ENCODE assay signal across 16 cellular contexts in genomic region chr3:12612514-12613226, GRCh38. TPM values are rescaled to one million over a fixed set of nuclear protein-coding genes. Genes with fewer than 3 reads are reported as not detected.
DNase-seq lines count a peak whose midpoint lies in the region; ATAC-seq and TF ChIP-seq lines count a peak whose summit lies in the region.
"Had no signal": no experiment of that assay in that cellular context is flagged by ENCODE, and none has a peak within 500 bp of the region (broad histone marks: within the 10 kb centered on the region; RNA-seq: fewer than 3 reads in every experiment).

No MANE protein-coding gene starts in this region.

- no peaks in the 10 kb centered on the region for H3K9me3 ChIP-seq in KOPT-K1 (ENCODE audit: insufficient read depth, low read length, poor library complexity, severe bottlenecking)
- H3K9me3 ChIP-seq in gastroesophageal sphincter: no peaks in the 10 kb centered on the region
- H3K9me3 ChIP-seq: A549; BLaER1 treated with 17β-estradiol and CSF1 and Interleukin-3, amounts not matched to agents 10 nM and 100 nM had no signal

- peak; percentile 64 for ATAC-seq in central memory CD8-positive, alpha-beta T cell (replicated peaks; ENCODE audit: extremely low read depth, poor library complexity, severe bottlenecking)
- ATAC-seq in stimulated activated effector memory CD8-positive, alpha-beta T cell treated with anti-CD3 and anti-CD28 coated beads, Interleukin-12 subunit alpha, Interleukin-12 subunit beta, amount 100 ng/mL, for 72 hours: no peak
- no peak for ATAC-seq in stimulated activated naive B cell treated with anti-CD40 and anti-IgM and Interleukin-4, amounts not matched to agents 10 μg/mL and 1 μg/mL and 100 μg/mL, for 72 hours (replicated peaks)
- ATAC-seq in gastroesophageal sphincter: no peak
- ATAC-seq: A549 had no signal

- H3K4me3 Mint-ChIP-seq in activated T-cell treated with anti-CD3 and anti-CD28 coated beads, Interleukin-2, amount 50 U/mL, for 24 hours: no peak overlapping the region
- H3K4me3 Mint-ChIP-seq in central memory CD8-positive, alpha-beta T cell: no peak overlapping the region
- no peak overlapping the region for H3K4me3 Mint-ChIP-seq in stimulated activated effector memory CD8-positive, alpha-beta T cell treated with anti-CD3 and anti-CD28 coated beads, Interleukin-12 subunit alpha, Interleukin-12 subunit beta, amount 100 ng/mL, for 72 hours
- H3K4me3 Mint-ChIP-seq in stimulated activated naive B cell treated with anti-CD40 and anti-IgM and Interleukin-4, amounts not matched to agents 10 μg/mL and 1 μg/mL and 100 μg/mL, for 72 hours: no peak overlapping the region

- H3K4me1 Mint-ChIP-seq in activated T-cell treated with anti-CD3 and anti-CD28 coated beads, Interleukin-2, amount 50 U/mL, for 24 hours (ENCODE audit: low read depth): peaks cover 58% of the 10 kb centered on the region
- H3K4me1 Mint-ChIP-seq in central memory CD8-positive, alpha-beta T cell: peaks cover 27% of the 10 kb centered on the region
- peaks cover 20% of the 10 kb centered on the region for H3K4me1 Mint-ChIP-seq in stimulated activated effector memory CD8-positive, alpha-beta T cell treated with anti-CD3 and anti-CD28 coated beads, Interleukin-12 subunit alpha, Interleukin-12 subunit beta, amount 100 ng/mL, for 72 hours
- peaks cover 9 to 15% of the 10 kb centered on the region in 2 donors for H3K4me1 Mint-ChIP-seq in stimulated activated naive B cell treated with anti-CD40 and anti-IgM and Interleukin-4, amounts not matched to agents 10 μg/mL and 1 μg/mL and 100 μg/mL, for 72 hours

- no peaks in the 10 kb centered on the region for H3K9me3 Mint-ChIP-seq in activated T-cell treated with anti-CD3 and anti-CD28 coated beads, Interleukin-2, amount 50 U/mL, for 24 hours
- H3K9me3 Mint-ChIP-seq in central memory CD8-positive, alpha-beta T cell: no peaks in the 10 kb centered on the region
- H3K9me3 Mint-ChIP-seq in stimulated activated effector memory CD8-positive, alpha-beta T cell treated with anti-CD3 and anti-CD28 coated beads, Interleukin-12 subunit alpha, Interleukin-12 subunit beta, amount 100 ng/mL, for 72 hours: no peaks in the 10 kb centered on the region
- H3K9me3 Mint-ChIP-seq in stimulated activated naive B cell treated with anti-CD40 and anti-IgM and Interleukin-4, amounts not matched to agents 10 μg/mL and 1 μg/mL and 100 μg/mL, for 72 hours: no peaks in the 10 kb centered on the region

- H3K4me3 ChIP-seq in gastroesophageal sphincter: no peak overlapping the region
- H3K4me3 ChIP-seq: A549; BLaER1 treated with 17β-estradiol and CSF1 and Interleukin-3, amounts not matched to agents 10 nM and 100 nM had no signal

- no peak for DNase-seq in activated T-cell treated with anti-CD3 and anti-CD28 coated beads, Interleukin-2, amount 50 U/mL, for 24 hours
- DNase-seq in activated T-cell treated with anti-CD3 and anti-CD28 coated beads, Interleukin-2, amount 50 U/mL, for 48 hours: no peak
- no peak for DNase-seq in central memory CD8-positive, alpha-beta T cell (ENCODE audit: low spot score in 2 of 2)
- no peak for DNase-seq in stimulated activated effector memory CD8-positive, alpha-beta T cell treated with anti-CD3 and anti-CD28 coated beads, Interleukin-12 subunit alpha, Interleukin-12 subunit beta, amount 100 ng/mL, for 72 hours (ENCODE audit: low spot score in 2 of 2)
- DNase-seq in stimulated activated naive B cell treated with anti-CD40 and anti-IgM and Interleukin-4, amounts not matched to agents 10 μg/mL and 1 μg/mL and 100 μg/mL, for 72 hours: no peak
- DNase-seq in NCI-H2081 (lab: John Stamatoyannopoulos, UW): no peak
- DNase-seq: DMS53, Karpas-422, NCI-H1105, NCI-H1694, NCI-H226, NCI-H524 treated with DMSO at 0.1 percent for 48 hours had no signal

- no peak for TF ChIP-seq CTCF in gastroesophageal sphincter (IDR thresholded peaks at IDR 0.05)

- 72 to 74% methylated on average over 3 to 4 of the region's 6 CpGs for WGBS in gastroesophageal sphincter (ENCODE audit: low coverage in 1 of 2), 2 donors

- no peaks in the 10 kb centered on the region for H3K27me3 ChIP-seq in gastroesophageal sphincter
- H3K27me3 ChIP-seq: BLaER1 treated with 17β-estradiol and CSF1 and Interleukin-3, amounts not matched to agents 10 nM and 100 nM had no signal

- H3K36me3 ChIP-seq in KOPT-K1 (ENCODE audit: insufficient read depth, low read length): peaks cover 83% of the 10 kb centered on the region
- H3K36me3 ChIP-seq in gastroesophageal sphincter: peaks cover 2 to 76% of the 10 kb centered on the region in 2 donors

- no peaks in the 10 kb centered on the region for H3K4me1 ChIP-seq in gastroesophageal sphincter
- H3K4me1 ChIP-seq: A549 had no signal

- peak overlapping the region; percentile 47 for H3K27ac Mint-ChIP-seq in activated T-cell treated with anti-CD3 and anti-CD28 coated beads, Interleukin-2, amount 50 U/mL, for 24 hours
- H3K27ac Mint-ChIP-seq in central memory CD8-positive, alpha-beta T cell (ENCODE audit: low read depth): peak overlapping the region; percentile 61
- H3K27ac Mint-ChIP-seq in stimulated activated effector memory CD8-positive, alpha-beta T cell treated with anti-CD3 and anti-CD28 coated beads, Interleukin-12 subunit alpha, Interleukin-12 subunit beta, amount 100 ng/mL, for 72 hours: peak overlapping the region; percentile 51
- H3K27ac Mint-ChIP-seq in stimulated activated naive B cell treated with anti-CD40 and anti-IgM and Interleukin-4, amounts not matched to agents 10 μg/mL and 1 μg/mL and 100 μg/mL, for 72 hours: no peak overlapping the region

- H3K27ac ChIP-seq in KOPT-K1 (ENCODE audit: low read depth, low read length, poor library complexity, severe bottlenecking) (peak overlapping the region; percentile 17), gastroesophageal sphincter (no peak overlapping the region)
- H3K27ac ChIP-seq: A549; BLaER1 treated with 17β-estradiol and CSF1 and Interleukin-3, amounts not matched to agents 10 nM and 100 nM had no signal

- TF ChIP-seq POLR2A in gastroesophageal sphincter (IDR thresholded peaks at IDR 0.05): no peak

- no peaks in the 10 kb centered on the region for H3K27me3 Mint-ChIP-seq in activated T-cell treated with anti-CD3 and anti-CD28 coated beads, Interleukin-2, amount 50 U/mL, for 24 hours
- H3K27me3 Mint-ChIP-seq in central memory CD8-positive, alpha-beta T cell: no peaks in the 10 kb centered on the region
- H3K27me3 Mint-ChIP-seq in stimulated activated naive B cell treated with anti-CD40 and anti-IgM and Interleukin-4, amounts not matched to agents 10 μg/mL and 1 μg/mL and 100 μg/mL, for 72 hours: no peaks in the 10 kb centered on the region

- no peak for TF ChIP-seq EP300 in gastroesophageal sphincter (IDR thresholded peaks at IDR 0.05)

- peaks cover 80% of the 10 kb centered on the region for H3K36me3 Mint-ChIP-seq in activated T-cell treated with anti-CD3 and anti-CD28 coated beads, Interleukin-2, amount 50 U/mL, for 24 hours (ENCODE audit: low read depth)
- peaks cover 38% of the 10 kb centered on the region for H3K36me3 Mint-ChIP-seq in central memory CD8-positive, alpha-beta T cell (ENCODE audit: insufficient read depth)
- H3K36me3 Mint-ChIP-seq in stimulated activated effector memory CD8-positive, alpha-beta T cell treated with anti-CD3 and anti-CD28 coated beads, Interleukin-12 subunit alpha, Interleukin-12 subunit beta, amount 100 ng/mL, for 72 hours: peaks cover 83% of the 10 kb centered on the region
- peaks cover 17 to 38% of the 10 kb centered on the region in 2 donors for H3K36me3 Mint-ChIP-seq in stimulated activated naive B cell treated with anti-CD40 and anti-IgM and Interleukin-4, amounts not matched to agents 10 μg/mL and 1 μg/mL and 100 μg/mL, for 72 hours

RNA-seq across cellular contexts. Expression of gene RAF1, which starts 51.2 kb away (rescaled TPM):
- total RNA-seq in gastroesophageal sphincter: 100 to 1,000 TPM; 115 to 146 (median 130) TPM

RNA-seq across cellular contexts. Expression of gene MKRN2, which starts 55.8 kb away (rescaled TPM):
- total RNA-seq in gastroesophageal sphincter: 10 to 100 TPM; 37.0 to 50.4 (median 38.3) TPM
